In the genomic region with DNA sequence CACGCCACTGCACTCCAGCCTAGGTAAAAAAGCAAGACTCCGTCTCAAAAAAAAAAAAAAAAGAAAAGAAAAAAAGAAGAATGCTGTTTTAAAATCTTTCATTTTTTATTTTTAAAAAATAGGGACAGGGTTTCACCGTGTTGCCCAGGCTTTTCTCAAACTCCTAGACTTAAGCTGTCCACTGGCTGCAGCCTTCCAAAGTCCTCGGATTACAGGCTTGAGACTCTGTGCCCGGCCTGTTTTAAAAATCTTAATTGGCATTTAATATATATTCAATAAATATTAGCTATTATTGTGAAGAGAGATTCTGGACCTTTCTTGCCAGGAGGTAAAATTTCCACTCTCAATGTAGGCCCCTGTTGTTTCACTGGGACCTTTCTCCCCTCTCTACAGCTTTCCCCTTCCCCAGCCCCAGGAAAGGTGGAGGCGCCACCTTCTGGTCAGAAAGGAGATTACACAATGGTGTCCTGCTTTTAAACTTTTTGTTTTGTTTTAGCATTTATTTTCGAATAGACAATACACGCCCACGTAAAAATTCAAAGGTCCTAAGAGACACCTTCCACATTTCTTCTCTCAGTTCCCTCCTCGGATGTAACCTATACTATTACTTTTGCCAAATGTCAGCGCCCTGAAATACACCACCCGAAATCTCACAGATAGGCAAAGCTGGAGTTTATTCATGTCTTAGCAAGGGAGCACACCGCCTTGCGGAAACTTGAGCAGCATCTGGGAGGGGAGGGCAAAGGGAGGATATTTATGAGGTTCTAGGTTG, we compare ENCODE assay signal across 8 cellular contexts. TPM values are rescaled to one million over a fixed set of nuclear protein-coding genes. Genes with fewer than 3 reads are reported as not detected.
DNase-seq lines count a peak whose midpoint lies in the region; ATAC-seq and TF ChIP-seq lines count a peak whose summit lies in the region.

No MANE protein-coding gene starts in this region.

- H3K36me3 Mint-ChIP-seq in activated B cell treated with CpG ODN at 0.5 μM for 24 hours (ENCODE audit: low read depth), result no peaks in the 10 kb centered on the region

- TF ChIP-seq CTCF in activated B cell treated with CpG ODN at 0.5 μM for 24 hours (IDR thresholded peaks at IDR 0.05), result peak; percentile 96

- no peaks in the 10 kb centered on the region for H3K36me3 ChIP-seq in MG63

- peak overlapping the region; percentile 83 for H3K4me3 Mint-ChIP-seq in activated B cell treated with CpG ODN at 0.5 μM for 24 hours

- CTCF ChIA-PET in activated B cell treated with CpG ODN at 0.5 μM for 24 hours (lab: Charles Lee), result interaction anchor here (0.6 to 3.0 kb wide), 33 partner anchors 11 to 346 kb away, joined by 3 to 36 read pairs (median 4); a partner anchor contains a TSS

- ATAC-seq in activated B cell treated with CpG ODN at 0.5 μM for 24 hours (ENCODE audit: low read depth), result peak; percentile 87
- ATAC-seq in left lobe of liver, result peak; percentile 94
- ATAC-seq in HG02981 (IDR thresholded peaks at IDR 0.05; ENCODE audit: unreplicated experiment), result no peak

- POLR2A ChIA-PET in activated B cell treated with CpG ODN at 0.5 μM for 24 hours (lab: Charles Lee), result interaction anchor here (0.5 kb wide), 1 partner anchor 233 kb away, joined by 4 read pairs; no protein-coding TSS in a partner anchor

- peak overlapping the region; percentile 48 for H3K4me3 ChIP-seq in MG63

- H3K4me1 Mint-ChIP-seq in activated B cell treated with CpG ODN at 0.5 μM for 24 hours, result peaks cover 5% of the 10 kb centered on the region

- H3K9me3 Mint-ChIP-seq in activated B cell treated with CpG ODN at 0.5 μM for 24 hours, result no peaks in the 10 kb centered on the region

- H3K9me3 ChIP-seq in MG63, result no peaks in the 10 kb centered on the region

- H3K27ac Mint-ChIP-seq in activated B cell treated with CpG ODN at 0.5 μM for 24 hours, result peak overlapping the region; percentile 43

- H3K27me3 ChIP-seq in MG63, result no peaks in the 10 kb centered on the region; the same call in 1 of the 2 replicates

- H3K27me3 Mint-ChIP-seq in activated B cell treated with CpG ODN at 0.5 μM for 24 hours, result peaks cover 2% of the 10 kb centered on the region

- intact Hi-C loops in activated B cell treated with CpG ODN at 0.5 μM for 24 hours (cut with micrococcal nuclease), result loop anchor here (1.0 to 2.0 kb wide), 5 partner anchors 58 to 346 kb away; a partner anchor contains a TSS

- DNase-seq in NK-92 treated with Interleukin-12 subunit alpha and Interleukin-12 subunit beta, amount 100 ng/mL, for 24 hours (lab: John Stamatoyannopoulos, UW), result peak; percentile 0
- DNase-seq in NK-92 (lab: John Stamatoyannopoulos, UW; ENCODE audit: unreplicated experiment), result no peak
- DNase-seq in MG63, result peak; percentile 6
- no peak for DNase-seq in activated B cell treated with CpG ODN at 0.5 μM for 24 hours
- DNase-seq in cerebellum (ENCODE audit: low spot score), result peak; percentile 71
- no peak for DNase-seq in left lobe of liver (ENCODE audit: low spot score)
- peak; percentile 27 to 39 for DNase-seq in stimulated activated CD4-positive, alpha-beta T cell treated with anti-CD3 and anti-CD28 coated beads, Interleukin-4, amount 100 ng/mL, for 4 hours

RNA-seq across cellular contexts. Expression of a gene that starts 23.8 kb away (rescaled TPM):
- 5.9 and 13.0 TPM in 2 replicates for total RNA-seq in MG63 (2014; rRNA removed; shearing (Covaris generic); ENCODE audit: low replicate concordance)
- total RNA-seq in activated B cell treated with CpG ODN at 0.5 μM for 24 hours (45.8 and 46.0 TPM in 2 replicates), cerebellum (42.8 TPM), left lobe of liver (4.6 TPM)

RNA-seq across cellular contexts. Expression of a gene that starts 58.9 kb away (rescaled TPM):
- total RNA-seq in MG63 (2014; rRNA removed; shearing (Covaris generic); ENCODE audit: low replicate concordance), result 153 and 164 TPM in 2 replicates
- total RNA-seq in activated B cell treated with CpG ODN at 0.5 μM for 24 hours (202 and 229 TPM in 2 replicates), cerebellum (60.3 TPM), left lobe of liver (40.4 TPM)

Comparison
In these comparisons a context has a peak if more than half of its experiments do, and no peak if none do; other contexts are left out.
1. DNase-seq: peak in NK-92 treated with Interleukin-12 subunit alpha and Interleukin-12 subunit beta, amount 100 ng/mL, for 24 hours (single experiment), MG63 (single experiment), cerebellum (single experiment) and stimulated activated CD4-positive, alpha-beta T cell treated with anti-CD3 and anti-CD28 coated beads, Interleukin-4, amount 100 ng/mL, for 4 hours (2 of 2); none in NK-92 (single experiment), activated B cell treated with CpG ODN at 0.5 μM for 24 hours (single experiment) and left lobe of liver (single experiment).